ENCODE assay signal across 8 cellular contexts in genomic region chr1:36151845-36152203, GRCh38. TPM values are rescaled to one million over a fixed set of nuclear protein-coding genes. Genes with fewer than 3 reads are reported as not detected.
DNase-seq lines count a peak whose midpoint lies in the region; ATAC-seq and TF ChIP-seq lines count a peak whose summit lies in the region.

No MANE protein-coding gene starts in this region.

- no peaks in the 10 kb centered on the region for H3K9me3 ChIP-seq in right lobe of liver
- no peaks in the 10 kb centered on the region for H3K9me3 ChIP-seq in tibial artery

- no peaks in the 10 kb centered on the region for H3K36me3 ChIP-seq in right lobe of liver
- peaks cover 0 to 3% (median 3%) of the 10 kb centered on the region in 3 donors for H3K36me3 ChIP-seq in tibial artery

- H3K4me1 ChIP-seq in right lobe of liver = peaks cover 0 to 44% (median 13%) of the 10 kb centered on the region in 4 donors
- H3K4me1 ChIP-seq in tibial artery = peaks cover 0 to 68% (median 43%) of the 10 kb centered on the region in 4 donors

- DNase-seq in activated T-cell treated with anti-CD3 and anti-CD28 coated beads for 1 hour (ENCODE audit: low read depth) (peak; percentile 51), activated T-cell treated with anti-CD3 and anti-CD28 coated beads for 4 hours (no peak), right lobe of liver (no peak), tibial artery (peak in 1 of 2 donors; percentile 41), NCI-H774 (lab: John Stamatoyannopoulos, UW) (no peak)
- peak; percentile 86 for DNase-seq in activated effector memory CD4-positive, alpha-beta T cell treated with anti-CD3 and anti-CD28 coated beads, Interleukin-2, amount 50 U/mL, for 16 hours

- H3K4me3 ChIP-seq in right lobe of liver (no peak overlapping the region), tibial artery (no peak overlapping the region)

- TF ChIP-seq CTCF in right lobe of liver (IDR thresholded peaks at IDR 0.05) (no peak), tibial artery (IDR thresholded peaks at IDR 0.05) (no peak)

- intact Hi-C loops in right lobe of liver (cut with DNase I) = loop anchor here (5.0 kb wide), 1 partner anchor 35 kb away; no protein-coding TSS in a partner anchor
- intact Hi-C loops in tibial artery (cut with DNase I; ENCODE audit: low total_unique reads) = loop anchor here (5.0 kb wide), 1 partner anchor 35 kb away; no protein-coding TSS in a partner anchor

- no CpG with 5 or more reads among the region's 3 CpGs for WGBS in right lobe of liver (ENCODE audit: insufficient coverage, low coverage, low lambda C conversion rate, missing lambda C conversion rate)

- TF ChIP-seq POLR2A in right lobe of liver (IDR thresholded peaks at IDR 0.05) = no peak

- H3K27me3 ChIP-seq in right lobe of liver (no peaks in the 10 kb centered on the region), tibial artery (no peaks in the 10 kb centered on the region)

- H3K27ac ChIP-seq in right lobe of liver (peak overlapping the region; percentile 62 to 95 (median 81)), tibial artery (peak overlapping the region; percentile 89 to 100)

- ATAC-seq in right lobe of liver (no peak), HG02610 (IDR thresholded peaks at IDR 0.05; ENCODE audit: unreplicated experiment) (no peak), GM21447 (IDR thresholded peaks at IDR 0.05; ENCODE audit: unreplicated experiment) (no peak)

RNA-seq across cellular contexts. Expression of gene TRAPPC3, which starts 2.5 kb away (rescaled TPM):
- total RNA-seq in right lobe of liver = 10 to 100 TPM; 26.0 to 52.4 (median 30.9) TPM

RNA-seq across cellular contexts. Expression of gene MAP7D1, which starts 4.1 kb away (rescaled TPM):
- total RNA-seq in right lobe of liver = 10 to 100 TPM; 10.2 to 28.2 (median 15.8) TPM

RNA-seq across cellular contexts. Expression of gene COL8A2, which starts 26.8 kb away (rescaled TPM):
- total RNA-seq in right lobe of liver = under 1 TPM; 0.18 to 0.74 (median 0.52) TPM

Comparison
In these comparisons a context has a peak if more than half of its experiments do, and no peak if none do; other contexts are left out.
1. DNase-seq: peak in activated T-cell treated with anti-CD3 and anti-CD28 coated beads for 1 hour (single experiment) and activated effector memory CD4-positive, alpha-beta T cell treated with anti-CD3 and anti-CD28 coated beads, Interleukin-2, amount 50 U/mL, for 16 hours (single experiment); none in activated T-cell treated with anti-CD3 and anti-CD28 coated beads for 4 hours (single experiment), right lobe of liver (0 of 3) and NCI-H774 (single experiment).